8 cellular contexts compared by ENCODE assay signal in genomic region chr4:168109527-168109926, GRCh38. TPM values are rescaled to one million over a fixed set of nuclear protein-coding genes. Genes with fewer than 3 reads are reported as not detected.
"Had no signal": no experiment of that assay in that cellular context is flagged by ENCODE, and none has a peak within 500 bp of the region (broad histone marks: within the 10 kb centered on the region; RNA-seq: fewer than 3 reads in every experiment).

No MANE protein-coding gene starts in this region.

- FAIRE-seq: HTR-8/SVneo had no signal

- H3K4me1 ChIP-seq: HAP-1 had no signal

- DNase-seq: H7, HFFc6, Karpas-422, KBM-7 had no signal

- H3K9ac ChIP-seq: KMS-11 had no signal

- H3K9me3 ChIP-seq: HAP-1 had no signal

- H2AFZ ChIP-seq: GM23338 had no signal

- H3K36me3 ChIP-seq: HAP-1 had no signal

- H3K4me3 ChIP-seq: GM23338, HAP-1 had no signal

- H3K27ac ChIP-seq: KMS-11 had no signal

- H3K4me2 ChIP-seq: GM23338, KMS-11 had no signal

- ATAC-seq: GM23338 had no signal

RNA-seq across cellular contexts. Expression of gene ANXA10, which starts 17.2 kb away (rescaled TPM):
- total RNA-seq: GM23338, H7 had no signal
- polyA plus RNA-seq: GM23338 had no signal
